In genomic region chr20:62025832-62026563, GRCh38 we compare ENCODE assay signal across 8 cellular contexts. TPM values are rescaled to one million over a fixed set of nuclear protein-coding genes. Genes with fewer than 3 reads are reported as not detected.
DNase-seq lines count a peak whose midpoint lies in the region; ATAC-seq and TF ChIP-seq lines count a peak whose summit lies in the region.

No MANE protein-coding gene starts in this region.

- no peaks in the 10 kb centered on the region for H3K36me3 Mint-ChIP-seq in activated CD4-positive, alpha-beta T cell treated with anti-CD3 and anti-CD28 coated beads for 36 hours (ENCODE audit: low read depth)

- H3K9me3 Mint-ChIP-seq in activated CD4-positive, alpha-beta T cell treated with anti-CD3 and anti-CD28 coated beads for 36 hours (ENCODE audit: low read depth), result no peaks in the 10 kb centered on the region

- WGBS in sigmoid colon, 2 donors, result 42 to 68% methylated on average over 22 of the region's 22 CpGs

- POLR2A ChIA-PET in activated CD4-positive, alpha-beta T cell treated with anti-CD3 and anti-CD28 coated beads for 36 hours (lab: Charles Lee), result interaction anchor here (0.8 kb wide), 1 partner anchor 41 kb away, joined by 3 read pairs; no protein-coding TSS in a partner anchor

- CTCF ChIA-PET in activated CD4-positive, alpha-beta T cell treated with anti-CD3 and anti-CD28 coated beads for 36 hours (lab: Charles Lee), result interaction anchor here (0.6 to 2.2 kb wide), 8 partner anchors 8 to 115 kb away, joined by 3 to 11 read pairs (median 4); partner anchors contain the start of gene LSM14B

- no peak overlapping the region for H3K4me3 ChIP-seq in sigmoid colon
- H3K4me3 ChIP-seq in MG63, result no peak overlapping the region

- peaks cover 0 to 41% (median 35%) of the 10 kb centered on the region in 4 donors for H3K4me1 ChIP-seq in sigmoid colon

- H3K27me3 ChIP-seq in sigmoid colon (no peaks in the 10 kb centered on the region), MG63 (no peaks in the 10 kb centered on the region)

- no peaks in the 10 kb centered on the region for H3K27me3 Mint-ChIP-seq in activated CD4-positive, alpha-beta T cell treated with anti-CD3 and anti-CD28 coated beads for 36 hours

- peaks cover 54% of the 10 kb centered on the region for H3K4me1 Mint-ChIP-seq in activated CD4-positive, alpha-beta T cell treated with anti-CD3 and anti-CD28 coated beads for 36 hours

- H3K4me3 Mint-ChIP-seq in activated CD4-positive, alpha-beta T cell treated with anti-CD3 and anti-CD28 coated beads for 36 hours, result no peak overlapping the region

- H3K27ac Mint-ChIP-seq in activated CD4-positive, alpha-beta T cell treated with anti-CD3 and anti-CD28 coated beads for 36 hours, result peak overlapping the region; percentile 22

- ATAC-seq in activated CD4-positive, alpha-beta T cell treated with anti-CD3 and anti-CD28 coated beads for 36 hours, result peak; percentile 81
- ATAC-seq in HG03565 (IDR thresholded peaks at IDR 0.05; ENCODE audit: unreplicated experiment), result no peak

- DNase-seq in activated CD4-positive, alpha-beta T cell treated with anti-CD3 and anti-CD28 coated beads for 36 hours, result peak; percentile 45
- DNase-seq in head of caudate nucleus (peak in 28 of 42 donors; percentile 16 to 72 (median 38)), sigmoid colon (no peak), MG63 (no peak), DMS79 (lab: John Stamatoyannopoulos, UW) (no peak), NCI-H1417 (lab: John Stamatoyannopoulos, UW) (no peak)

- no peaks in the 10 kb centered on the region for H3K36me3 ChIP-seq in sigmoid colon
- H3K36me3 ChIP-seq in MG63, result no peaks in the 10 kb centered on the region

- intact Hi-C loops in activated CD4-positive, alpha-beta T cell treated with anti-CD3 and anti-CD28 coated beads for 36 hours (cut with DNase I, micrococcal nuclease), result loop anchor here (2.0 to 5.0 kb wide), 4 partner anchors 36 to 117 kb away; partner anchors contain the start of genes LSM14B (in 1 of the 2), PSMA7 (in 1 of the 2) and SS18L1 (in 1 of the 2)
- intact Hi-C loops in head of caudate nucleus (cut with DNase I), result no loop called here
- intact Hi-C loops in sigmoid colon (cut with DNase I), result loop anchor here (2.0 to 5.0 kb wide), 3 partner anchors 37 to 111 kb away; partner anchors contain the start of gene LSM14B

- TF ChIP-seq CTCF in GM12872 (IDR thresholded peaks at IDR 0.05; ENCODE audit: insufficient read depth, low read depth, low read length) (peak; percentile 38; the same call in 2 of the 3 replicates), sigmoid colon (IDR thresholded peaks at IDR 0.05) (peak; percentile 50 to 73 (median 60))

- peak overlapping the region; percentile 0 to 19 (median 10) for H3K27ac ChIP-seq in sigmoid colon

- no peak for TF ChIP-seq POLR2A in sigmoid colon (IDR thresholded peaks at IDR 0.05)

- H3K9me3 ChIP-seq in sigmoid colon (no peaks in the 10 kb centered on the region), MG63 (no peaks in the 10 kb centered on the region)

- no peak for TF ChIP-seq EP300 in sigmoid colon (IDR thresholded peaks at IDR 0.05)

RNA-seq across cellular contexts. Expression of gene TAF4, which starts 39.7 kb away (rescaled TPM):
- total RNA-seq in activated CD4-positive, alpha-beta T cell treated with anti-CD3 and anti-CD28 coated beads for 36 hours, result 10 to 100 TPM; 15.4 to 27.1 TPM
- total RNA-seq in sigmoid colon, result 10 to 100 TPM in 2 of 4 donors, 1 to 10 TPM in 2; 8.0 to 13.3 (median 10.9) TPM
- 10 to 100 TPM in 1 of 3 donors, 1 to 10 TPM in 2; 3.6 to 10.3 (median 6.5) TPM for polyA plus RNA-seq in sigmoid colon
- 3.6 and 5.7 TPM in 2 replicates for total RNA-seq in MG63 (2014; rRNA removed; shearing (Covaris generic); ENCODE audit: low replicate concordance)

Comparison
In these comparisons a context has a peak if more than half of its experiments do, and no peak if none do; other contexts are left out.
1. DNase-seq: peak in activated CD4-positive, alpha-beta T cell treated with anti-CD3 and anti-CD28 coated beads for 36 hours (single experiment) and head of caudate nucleus (28 of 42); none in sigmoid colon (single experiment), MG63 (single experiment), DMS79 (single experiment) and NCI-H1417 (0 of 3).